In the genomic region with DNA sequence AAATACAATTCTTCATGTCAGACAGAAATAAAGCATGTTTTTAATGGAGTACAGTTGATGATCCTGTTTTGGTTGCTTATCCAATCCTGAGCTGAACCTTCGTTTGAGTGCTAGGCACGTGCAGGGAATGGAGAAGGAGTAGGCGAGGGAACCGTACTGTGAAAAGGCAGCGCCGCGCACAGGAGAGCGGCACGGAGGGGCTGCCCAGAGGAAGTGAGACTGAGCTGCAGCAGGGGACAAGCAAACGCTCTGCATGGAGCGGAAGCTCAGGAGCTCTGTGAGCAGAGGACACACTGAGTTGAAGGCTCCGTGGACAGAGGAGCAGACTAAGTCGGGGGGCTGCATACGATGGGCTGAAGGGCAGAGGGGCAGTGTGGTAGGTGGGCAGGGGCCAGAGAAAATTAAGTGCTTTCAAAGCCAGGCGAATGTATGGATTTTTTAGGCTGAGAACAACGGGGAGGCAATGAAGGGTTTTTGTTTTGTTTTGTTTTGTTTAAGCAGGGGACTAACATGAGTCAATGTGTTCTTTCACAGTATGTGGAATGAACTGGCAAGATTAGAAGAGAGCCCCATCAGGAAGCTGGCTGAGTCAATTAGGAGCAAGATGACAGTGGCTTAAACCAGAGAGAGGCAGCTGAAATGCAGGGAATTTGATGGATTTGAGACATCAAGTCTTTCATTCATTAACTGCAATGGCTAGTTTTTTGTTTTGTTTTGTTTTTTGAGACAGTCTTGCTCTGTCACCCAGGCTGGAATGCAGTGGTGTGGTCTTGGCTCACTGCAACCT, we compare ENCODE assay signal across 7 cellular contexts. TPM values are rescaled to one million over a fixed set of nuclear protein-coding genes. Genes with fewer than 3 reads are reported as not detected.
DNase-seq lines count a peak whose midpoint lies in the region; ATAC-seq lines count a peak whose summit lies in the region.

No MANE protein-coding gene starts in this region.

- peaks cover 5% of the 10 kb centered on the region for H3K4me1 Mint-ChIP-seq in activated T-helper 17 cell treated with anti-CD3 and anti-CD28 coated beads, Interleukin-2, amount 50 U/mL, for 72 hours

- no peak overlapping the region for H2BK5ac ChIP-seq in mesenchymal stem cell (ENCODE audit: low read depth, low read length, poor library complexity, severe bottlenecking)

- H3K4me1 ChIP-seq in mesenchymal stem cell (ENCODE audit: control insufficient read depth, insufficient read depth, low read depth, low read length), result peaks cover 6% of the 10 kb centered on the region

- H3K36me3 ChIP-seq in mesenchymal stem cell (ENCODE audit: control insufficient read depth in 1 of 2, insufficient read depth in 2 of 2, low read depth in 1 of 2, low read length in 2 of 2), result peaks cover 20 to 47% of the 10 kb centered on the region in 2 experiments

- H3K9me3 ChIP-seq in mesenchymal stem cell (ENCODE audit: control insufficient read depth, low read length), result no peaks in the 10 kb centered on the region

- peak overlapping the region in 1 of 2 experiments; percentile 100 for H2BK12ac ChIP-seq in mesenchymal stem cell (ENCODE audit: low read length in 2 of 2)

- H3K4me2 ChIP-seq in mesenchymal stem cell (ENCODE audit: low read length, poor library complexity, severe bottlenecking), result peak overlapping the region; percentile 63

- no peak overlapping the region for H3K4me3 ChIP-seq in mesenchymal stem cell (ENCODE audit: insufficient read depth in 1 of 2, low read depth in 1 of 2, low read length in 2 of 2)

- H3K36me3 Mint-ChIP-seq in activated T-helper 17 cell treated with anti-CD3 and anti-CD28 coated beads, Interleukin-2, amount 50 U/mL, for 72 hours (ENCODE audit: low read depth), result peaks cover 84% of the 10 kb centered on the region

- peak overlapping the region; percentile 81 for H3K27ac Mint-ChIP-seq in activated T-helper 17 cell treated with anti-CD3 and anti-CD28 coated beads, Interleukin-2, amount 50 U/mL, for 72 hours

- peak; percentile 87 for DNase-seq in mesenchymal stem cell
- no peak for DNase-seq in T-helper 9 cell
- no peak for DNase-seq in effector CD8-positive, alpha-beta T cell (lab: John Stamatoyannopoulos, UW)

- H3K79me1 ChIP-seq in mesenchymal stem cell (replicated peaks; ENCODE audit: low read length, poor library complexity, severe bottlenecking), result peaks cover 1% of the 10 kb centered on the region

- peak overlapping the region; percentile 67 for H3K27ac ChIP-seq in mesenchymal stem cell (ENCODE audit: low read length, poor library complexity, severe bottlenecking)

- H3K18ac ChIP-seq in mesenchymal stem cell (ENCODE audit: low read depth in 1 of 2, low read length in 2 of 2), result peak overlapping the region; percentile 26 to 98

- peak overlapping the region in 1 of 2 experiments; percentile 97 for H3K14ac ChIP-seq in mesenchymal stem cell (ENCODE audit: low read length in 2 of 2)

- no peaks in the 10 kb centered on the region for H3K9me3 Mint-ChIP-seq in activated T-helper 17 cell treated with anti-CD3 and anti-CD28 coated beads, Interleukin-2, amount 50 U/mL, for 72 hours

- H4K8ac ChIP-seq in mesenchymal stem cell (ENCODE audit: low read length), result no peak overlapping the region

- no peak overlapping the region for H2BK15ac ChIP-seq in mesenchymal stem cell (ENCODE audit: low read depth, poor library complexity, severe bottlenecking)

- H4K91ac ChIP-seq in mesenchymal stem cell (ENCODE audit: low read length), result peak overlapping the region; percentile 70

- no peak overlapping the region for H2BK120ac ChIP-seq in mesenchymal stem cell (ENCODE audit: low read depth, low read length)

- H3K4ac ChIP-seq in mesenchymal stem cell (ENCODE audit: low read depth in 1 of 2, low read length in 2 of 2), result peak overlapping the region; percentile 10 to 97

- WGBS in mesenchymal stem cell, result 63% methylated on average over 16 of the region's 16 CpGs

- H2AFZ ChIP-seq in mesenchymal stem cell (ENCODE audit: low read depth, low read length), result peak overlapping the region; percentile 86

- peak overlapping the region; percentile 69 for H3K4me3 Mint-ChIP-seq in activated T-helper 17 cell treated with anti-CD3 and anti-CD28 coated beads, Interleukin-2, amount 50 U/mL, for 72 hours

- ATAC-seq in GM18517 (IDR thresholded peaks at IDR 0.05; ENCODE audit: unreplicated experiment) (peak; percentile 67), HG02884 (IDR thresholded peaks at IDR 0.05; ENCODE audit: unreplicated experiment) (peak; percentile 86), HG03139 (IDR thresholded peaks at IDR 0.05; ENCODE audit: unreplicated experiment) (no peak)
- ATAC-seq in activated T-helper 17 cell treated with anti-CD3 and anti-CD28 coated beads, Interleukin-2, amount 50 U/mL, for 72 hours (replicated peaks), result peak; percentile 92

- H3K23ac ChIP-seq in mesenchymal stem cell (ENCODE audit: low read length in 2 of 2), result peak overlapping the region in 1 of 2 experiments; percentile 93

- H3K27me3 Mint-ChIP-seq in activated T-helper 17 cell treated with anti-CD3 and anti-CD28 coated beads, Interleukin-2, amount 50 U/mL, for 72 hours, result no peaks in the 10 kb centered on the region

- H3K27me3 ChIP-seq in mesenchymal stem cell (ENCODE audit: control insufficient read depth in 1 of 2, insufficient read depth in 1 of 2, low read length in 2 of 2), result no peaks in the 10 kb centered on the region

- peak overlapping the region; percentile 9 for H2AK5ac ChIP-seq in mesenchymal stem cell (ENCODE audit: low read length, severe bottlenecking)

- H3K9ac ChIP-seq in mesenchymal stem cell (ENCODE audit: low read length), result peak overlapping the region; percentile 35

RNA-seq across cellular contexts. Expression of a gene that starts 23.8 kb away (rescaled TPM):
- 10 to 100 TPM; 42.6 to 45.6 TPM for total RNA-seq in activated T-helper 17 cell treated with anti-CD3 and anti-CD28 coated beads, Interleukin-2, amount 50 U/mL, for 72 hours
- polyA plus RNA-seq in mesenchymal stem cell (2013, experiment 1 of 2), result 26.7 TPM
- 29.0 TPM for polyA plus RNA-seq in mesenchymal stem cell (2013, experiment 2 of 2)

RNA-seq across cellular contexts. Expression of a gene that starts 48.3 kb away (rescaled TPM):
- total RNA-seq in activated T-helper 17 cell treated with anti-CD3 and anti-CD28 coated beads, Interleukin-2, amount 50 U/mL, for 72 hours, result 10 to 100 TPM; 20.6 to 33.0 TPM
- 9.7 TPM for polyA plus RNA-seq in mesenchymal stem cell (2013, experiment 1 of 2)
- polyA plus RNA-seq in mesenchymal stem cell (2013, experiment 2 of 2), result 8.9 TPM
